Comparison of ENCODE assay signal across 1 cellular context in the genomic region with DNA sequence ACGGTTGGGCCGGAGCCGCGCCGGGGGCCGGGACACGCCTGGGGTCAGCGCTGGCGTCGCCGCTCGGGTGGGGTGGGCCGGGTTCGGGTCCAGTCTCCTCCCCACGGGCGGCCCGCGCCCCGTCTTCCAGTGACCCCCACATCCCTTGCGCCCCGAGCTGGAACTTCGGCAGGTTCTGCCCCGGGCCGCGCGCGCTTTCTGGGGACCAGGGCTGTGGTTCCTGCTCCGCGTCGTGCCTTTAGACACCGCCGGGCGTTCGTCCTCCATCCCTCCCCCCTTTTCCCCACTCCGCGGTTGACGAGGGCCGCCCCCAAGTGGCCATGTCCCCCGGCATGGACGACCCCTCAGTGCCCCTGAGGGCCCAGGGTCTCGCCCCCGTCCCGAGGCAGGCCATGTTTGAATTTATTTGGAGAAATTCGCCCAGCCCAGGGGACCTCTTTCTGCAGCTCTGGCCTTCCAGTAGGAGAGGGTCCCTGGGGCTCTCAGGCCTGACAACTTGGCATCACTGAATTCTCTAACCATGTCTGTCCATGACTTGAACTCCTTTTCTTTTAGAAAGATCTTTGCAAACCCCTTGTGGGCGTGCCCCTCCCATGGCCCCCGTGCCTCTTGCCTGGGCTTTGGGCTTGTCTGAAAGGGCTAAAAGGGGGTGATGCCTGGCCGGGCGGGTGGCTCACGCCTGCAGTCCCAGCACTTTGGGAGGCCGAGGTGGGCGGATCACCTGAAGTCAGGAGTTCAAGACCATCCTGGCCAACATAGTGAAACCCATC.
A peak's percentile ranks its signal among the peaks of the same experiment; 100 is the strongest.
TF ChIP-seq lines count a peak whose summit lies in the region.

No MANE protein-coding gene starts in this region.

TF ChIP-seq in H1, 55 proteins besides CTCF, POLR2A, EP300 and RAD21:
- 0 out of 2 replicates have a peak, but pooled peaks have one; percentile 30 for TF ChIP-seq BACH1 (IDR thresholded peaks at IDR 0.05; ENCODE audit: low read length)
- no peak for TF ChIP-seq SP4 (IDR thresholded peaks at IDR 0.05; ENCODE audit: low read length)
- no peak for TF ChIP-seq TBP (IDR thresholded peaks at IDR 0.05; ENCODE audit: low read depth, low read length)
- TF ChIP-seq MAFK (IDR thresholded peaks at IDR 0.05; ENCODE audit: low read depth, low read length): no peak
- no peak for TF ChIP-seq JUND (IDR thresholded peaks at IDR 0.05; ENCODE audit: low read length)
- no peak for TF ChIP-seq SAP30 (IDR thresholded peaks at IDR 0.05; ENCODE audit: insufficient read depth, insufficient replicate concordance, low read length)
- TF ChIP-seq SRF (IDR thresholded peaks at IDR 0.05; ENCODE audit: low read depth, low read length): no peak
- no peak for TF ChIP-seq SIX5 (IDR thresholded peaks at IDR 0.05; ENCODE audit: low read depth, low read length)
- peak; percentile 34 for TF ChIP-seq ASH2L (IDR thresholded peaks at IDR 0.05; ENCODE audit: low read length)
- TF ChIP-seq BCL11A (IDR thresholded peaks at IDR 0.05; ENCODE audit: low read depth in 2 of 2, low read length in 2 of 2): no peak
- TF ChIP-seq ZNF274 (IDR thresholded peaks at IDR 0.05; ENCODE audit: borderline replicate concordance, extremely low read depth, low read length): no peak
- TF ChIP-seq KDM4A (IDR thresholded peaks at IDR 0.05; ENCODE audit: low read depth, low read length, severe bottlenecking): no peak
- TF ChIP-seq TEAD4 (IDR thresholded peaks at IDR 0.05; ENCODE audit: low read depth, low read length): no peak
